ENCODE assay signal across 3 cellular contexts in genomic region chr9:138068601-138069035, GRCh38.
A peak's percentile ranks its signal among the peaks of the same experiment; 100 is the strongest.
TF ChIP-seq lines count a peak whose summit lies in the region.

No MANE protein-coding gene starts in this region.

TF ChIP-seq in GM23338, 12 proteins besides CTCF, POLR2A, EP300 and RAD21 (continued from another document and continues in another):
- no peak for TF ChIP-seq ZNF331 (CRISPR knock-in tag; IDR thresholded peaks at IDR 0.05; ENCODE audit: low read depth)
- no peak for TF ChIP-seq ETS1 (IDR thresholded peaks at IDR 0.05)
- TF ChIP-seq CREB1 (CRISPR knock-in tag; IDR thresholded peaks at IDR 0.05; ENCODE audit: low read depth) = no peak
- TF ChIP-seq REST (IDR thresholded peaks at IDR 0.05; ENCODE audit: unreplicated experiment) = no peak
- TF ChIP-seq EZH2phosphoT487 (IDR thresholded peaks at IDR 0.05; ENCODE audit: unreplicated experiment) = no peak

TF ChIP-seq in HEK293, 187 proteins besides CTCF, POLR2A, EP300 and RAD21 (continued from another document):
- TF ChIP-seq SCRT1 (tag by site-specific recombination; IDR thresholded peaks at IDR 0.05; ENCODE audit: borderline replicate concordance) (no peak), ZNF184 (tag by site-specific recombination; IDR thresholded peaks at IDR 0.05) (no peak), PRDM6 (tag by site-specific recombination; IDR thresholded peaks at IDR 0.05) (no peak), KLF1 (tag by site-specific recombination; IDR thresholded peaks at IDR 0.05) (no peak), ZBTB8A (tag by site-specific recombination; IDR thresholded peaks at IDR 0.05) (0 out of 2 replicates have a peak, but pooled peaks have one; percentile 25), ZNF549 (tag by site-specific recombination; IDR thresholded peaks at IDR 0.05) (no peak), ZNF629 (tag by site-specific recombination; IDR thresholded peaks at IDR 0.05) (no peak)
TF ChIP-seq in HEK293: peak in this region for 1.

TF ChIP-seq in H1, 55 proteins besides CTCF, POLR2A, EP300 and RAD21:
- no peak for TF ChIP-seq CHD7 (IDR thresholded peaks at IDR 0.05; ENCODE audit: insufficient replicate concordance, low read length)
- no peak for TF ChIP-seq ATF2 (IDR thresholded peaks at IDR 0.05; ENCODE audit: low read length)
- TF ChIP-seq HDAC2 (IDR thresholded peaks at IDR 0.05; ENCODE audit: borderline replicate concordance in 1 of 2, low read depth in 2 of 2, low read length in 2 of 2) = no peak
- TF ChIP-seq FOSL1 (IDR thresholded peaks at IDR 0.05; ENCODE audit: insufficient read depth, low read depth, low read length) = no peak
- TF ChIP-seq KDM1A (IDR thresholded peaks at IDR 0.05; ENCODE audit: borderline replicate concordance, low read length) = no peak
- TF ChIP-seq POLR2AphosphoS5 (IDR thresholded peaks at IDR 0.05; ENCODE audit: low read depth, low read length) = no peak
